In the genomic region with DNA sequence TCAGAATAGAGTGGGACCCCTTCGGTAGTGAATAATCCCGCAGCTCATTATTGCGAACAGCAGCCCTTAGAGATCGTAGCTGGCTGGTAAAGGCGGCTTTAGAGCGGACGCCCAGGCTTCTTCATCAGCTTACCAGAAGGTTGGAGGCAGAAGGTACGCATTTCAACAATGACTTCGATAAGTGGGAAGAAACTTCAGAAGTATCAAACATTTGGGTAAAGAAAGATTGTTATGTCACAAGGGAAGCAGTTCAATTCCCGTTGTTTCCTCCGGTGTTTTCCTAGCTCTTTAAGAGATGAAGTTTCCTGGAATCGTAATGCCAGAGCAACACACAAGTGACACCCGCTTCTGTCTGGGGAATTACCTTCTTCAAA, we compare ENCODE assay signal across 11 cellular contexts.
DNase-seq lines count a peak whose midpoint lies in the region; FAIRE-seq and TF ChIP-seq lines count a peak whose summit lies in the region.
"Had no signal": no experiment of that assay in that cellular context is flagged by ENCODE, and none has a peak within 500 bp of the region (broad histone marks: within the 10 kb centered on the region; RNA-seq: fewer than 3 reads in every experiment).

No MANE protein-coding gene starts in this region.

- BruUV-seq in Caco-2 (replicated peaks; lab: Mats Ljungman, UMichigan) (no TSS peak), PC-9 (replicated peaks; lab: Mats Ljungman, UMichigan) (no TSS peak)

- H4K20me1 ChIP-seq in PC-9 (ENCODE audit: insufficient read depth) = no peaks in the 10 kb centered on the region

- peak overlapping the region; percentile 53 for H3K4me3 ChIP-seq in Caco-2 (ENCODE audit: low read depth, low read length)
- peak overlapping the region; percentile 64 for H3K4me3 ChIP-seq in PC-9
- H3K4me3 ChIP-seq in kidney (ENCODE audit: low read length in 2 of 2) = no peak overlapping the region

- no peak overlapping the region for H3K4me3 Mint-ChIP-seq in Caco-2 (ENCODE audit: unreplicated experiment)
- H3K4me3 Mint-ChIP-seq: IgD-negative memory B cell; stimulated activated naive B cell treated with anti-CD40 and anti-IgM and Interleukin-4, amounts not matched to agents 10 μg/mL and 1 μg/mL and 100 μg/mL, for 72 hours had no signal

- POLR2A ChIA-PET in Caco-2 (lab: Charles Lee) (interaction anchor here (0.7 kb wide), 2 partner anchors 404 to 445 kb away, joined by 4 read pairs; a partner anchor contains a TSS), PC-9 (lab: Charles Lee; ENCODE audit: unreplicated experiment) (interaction anchor here (0.5 to 0.9 kb wide), 6 partner anchors 73 to 753 kb away, joined by 3 to 9 read pairs (median 4); a partner anchor contains a TSS)

- no peaks in the 10 kb centered on the region for H3K27me3 ChIP-seq in Caco-2 (replicated peaks; ENCODE audit: control insufficient read depth, insufficient read depth, low read length)
- H3K27me3 ChIP-seq in PC-9 (ENCODE audit: insufficient read depth, low read depth) = no peaks in the 10 kb centered on the region

- H3K4me1 ChIP-seq in Caco-2 (peaks cover 2% of the 10 kb centered on the region; the same call in 1 of the 2 replicates), PC-9 (replicated peaks; ENCODE audit: insufficient read depth) (peaks cover 11% of the 10 kb centered on the region; the same call in 1 of the 2 replicates), kidney (ENCODE audit: control insufficient read depth in 1 of 2, insufficient read depth in 1 of 2, low read depth in 1 of 2, low read length in 2 of 2) (no peaks in the 10 kb centered on the region)

- H3K36me3 Mint-ChIP-seq in Caco-2 (ENCODE audit: insufficient read depth, unreplicated experiment) = no peaks in the 10 kb centered on the region
- H3K36me3 Mint-ChIP-seq: IgD-negative memory B cell; stimulated activated naive B cell treated with anti-CD40 and anti-IgM and Interleukin-4, amounts not matched to agents 10 μg/mL and 1 μg/mL and 100 μg/mL, for 72 hours had no signal

- DNase-seq in Caco-2 (no peak), HCEC 1CT (peak; percentile 17), PC-9 (peak in 1 of 2 experiments; percentile 28), glomerular visceral epithelial cell (ENCODE audit: extremely low spot score) (peak; percentile 23), NCI-H526 (lab: John Stamatoyannopoulos, UW) (no peak), globus pallidus (ENCODE audit: low spot score) (no peak), kidney (no peak), COLO829 (ENCODE audit: low spot score) (no peak)

- CTCF ChIA-PET in Caco-2 (lab: Charles Lee) = interaction anchor here (1.1 to 1.2 kb wide), 2 partner anchors 74 to 160 kb away, joined by 3 to 7 read pairs; no protein-coding TSS in a partner anchor
- CTCF ChIA-PET in PC-9 (lab: Charles Lee) = interaction anchor here (0.7 to 1.2 kb wide), 4 partner anchors 73 to 357 kb away, joined by 3 to 7 read pairs (median 4); no protein-coding TSS in a partner anchor

- intact Hi-C loops in Caco-2 (cut with micrococcal nuclease; ENCODE audit: unreplicated experiment) (loop anchor here (1.0 kb wide), 3 partner anchors 13 to 73 kb away; no protein-coding TSS in a partner anchor), PC-9 (cut with micrococcal nuclease; ENCODE audit: unreplicated experiment) (loop anchor here (1.0 to 2.0 kb wide), 2 partner anchors 45 to 73 kb away; no protein-coding TSS in a partner anchor), kidney (cut with DNase I) (no loop called here)

- no peaks in the 10 kb centered on the region for H3K79me2 ChIP-seq in PC-9 (ENCODE audit: low read depth)

- no peak for FAIRE-seq in kidney (lab: Jason Lieb, UNC)
- FAIRE-seq: colon had no signal

- no peaks in the 10 kb centered on the region for H3K9me2 ChIP-seq in PC-9 (ENCODE audit: insufficient read depth)

- H3K9me3 Mint-ChIP-seq in Caco-2 (ENCODE audit: unreplicated experiment) = no peaks in the 10 kb centered on the region
- H3K9me3 Mint-ChIP-seq: stimulated activated naive B cell treated with anti-CD40 and anti-IgM and Interleukin-4, amounts not matched to agents 10 μg/mL and 1 μg/mL and 100 μg/mL, for 72 hours had no signal

- H3K36me3 ChIP-seq in Caco-2 (ENCODE audit: control insufficient read depth, insufficient read depth, low read length) (no peaks in the 10 kb centered on the region), PC-9 (ENCODE audit: low read depth) (no peaks in the 10 kb centered on the region), kidney (ENCODE audit: control insufficient read depth in 1 of 2, insufficient read depth in 2 of 2, low read length in 2 of 2) (no peaks in the 10 kb centered on the region)

- H3K4me2 ChIP-seq in PC-9 = peak overlapping the region; percentile 82

- H3K9ac ChIP-seq in kidney (ENCODE audit: low read length in 2 of 2) = no peak overlapping the region

- peak overlapping the region; percentile 81 for H2AFZ ChIP-seq in PC-9

- no peak overlapping the region for H3K27ac Mint-ChIP-seq in Caco-2 (ENCODE audit: unreplicated experiment)
- H3K27ac Mint-ChIP-seq: IgD-negative memory B cell; stimulated activated naive B cell treated with anti-CD40 and anti-IgM and Interleukin-4, amounts not matched to agents 10 μg/mL and 1 μg/mL and 100 μg/mL, for 72 hours had no signal

- no peaks in the 10 kb centered on the region for H3K4me1 Mint-ChIP-seq in Caco-2 (ENCODE audit: low read depth, unreplicated experiment)
- H3K4me1 Mint-ChIP-seq: stimulated activated naive B cell treated with anti-CD40 and anti-IgM and Interleukin-4, amounts not matched to agents 10 μg/mL and 1 μg/mL and 100 μg/mL, for 72 hours had no signal

- H3K27me3 Mint-ChIP-seq in Caco-2 (ENCODE audit: insufficient read depth, unreplicated experiment) = no peaks in the 10 kb centered on the region

- H3F3A ChIP-seq in PC-9 (ENCODE audit: insufficient read depth, low read depth) = peaks cover 16% of the 10 kb centered on the region

- TF ChIP-seq CTCF in Caco-2 (IDR thresholded peaks at IDR 0.05; ENCODE audit: insufficient read depth in 1 of 2, low read depth in 1 of 2, low read length in 1 of 2, severe bottlenecking in 1 of 2, unreplicated experiment in 1 of 2) (no peak), PC-9 (conservative IDR thresholded peaks at IDR 0.05) (no peak), kidney (IDR thresholded peaks at IDR 0.05; ENCODE audit: borderline replicate concordance, extremely low read depth, insufficient read depth) (no peak)

- H3K27ac ChIP-seq in PC-9 = no peak overlapping the region
- H3K27ac ChIP-seq in kidney (ENCODE audit: low read depth in 2 of 2, low read length in 2 of 2) = no peak overlapping the region

- H3K9me3 ChIP-seq in Caco-2 = no peaks in the 10 kb centered on the region
- no peaks in the 10 kb centered on the region for H3K9me3 ChIP-seq in PC-9 (ENCODE audit: insufficient read depth, low read depth)
- H3K9me3 ChIP-seq in kidney (ENCODE audit: control insufficient read depth in 1 of 2, low read length in 2 of 2) = peaks cover 0 to 2% of the 10 kb centered on the region in 2 donors

Comparison
In these comparisons a context has a peak if more than half of its experiments do, and no peak if none do; other contexts are left out.
1. DNase-seq: peak in HCEC 1CT (single experiment) and glomerular visceral epithelial cell (single experiment); none in Caco-2 (0 of 2), NCI-H526 (0 of 2), globus pallidus (single experiment), kidney (single experiment) and COLO829 (single experiment).
2. H3K4me3 ChIP-seq: peak in Caco-2 (single experiment) and PC-9 (single experiment); none in kidney (0 of 2).